Comparison of ENCODE assay signal across 31 cellular contexts in the genomic region with DNA sequence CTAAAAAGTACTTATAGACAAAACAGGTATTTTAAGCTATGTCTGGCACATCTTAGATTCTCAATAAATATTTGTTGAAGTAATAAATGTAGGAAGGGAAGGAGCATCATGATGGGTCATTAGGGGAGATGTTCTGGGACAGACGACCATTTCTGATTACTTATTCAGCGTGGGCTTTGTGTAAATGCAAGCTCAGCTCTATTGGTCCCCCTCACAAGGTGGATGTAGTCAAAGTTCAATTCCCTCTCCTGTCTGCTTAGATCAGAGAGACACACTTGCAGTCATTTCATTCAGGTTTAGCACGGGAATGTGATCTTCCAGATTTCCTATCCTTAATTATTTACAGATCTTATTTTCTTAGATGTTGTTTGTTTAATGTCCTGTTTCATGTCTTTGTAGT. TPM values are rescaled to one million over a fixed set of nuclear protein-coding genes. Genes with fewer than 3 reads are reported as not detected.
"Had no signal": no experiment of that assay in that cellular context is flagged by ENCODE, and none has a peak within 500 bp of the region (broad histone marks: within the 10 kb centered on the region; RNA-seq: fewer than 3 reads in every experiment).

No MANE protein-coding gene starts in this region.

- H3K27me3 ChIP-seq: neural progenitor cell, ovary, testis, vagina had no signal

- H3K4me2 ChIP-seq: neural progenitor cell, smooth muscle cell had no signal

- H3K27ac ChIP-seq: neural progenitor cell, ovary, parathyroid adenoma, psoas muscle, skin epidermis, spleen, suprapubic skin, testis, tibial artery, transverse colon, upper lobe of right lung, vagina had no signal

- H3K36me3 ChIP-seq: neural progenitor cell, ovary, spleen, suprapubic skin, tibial artery, transverse colon, upper lobe of right lung, vagina had no signal

- H3K4me1 ChIP-seq: parathyroid adenoma, psoas muscle, spleen, suprapubic skin, testis, tibial artery, transverse colon, upper lobe of right lung, vagina had no signal

- H3K9me3 ChIP-seq: ovary, psoas muscle, spleen, suprapubic skin, testis, tibial artery, transverse colon, upper lobe of right lung, vagina had no signal

- H3K79me2 ChIP-seq: parathyroid adenoma had no signal

- DNase-seq: naive thymus-derived CD8-positive, alpha-beta T cell; nephron progenitor cell; occipital lobe; ovary; posterior cingulate gyrus; psoas muscle; right cardiac atrium; spleen; stimulated activated CD4-positive, alpha-beta T cell treated with anti-CD3 and anti-CD28 coated beads, Interleukin-12 subunit alpha, Interleukin-12 subunit beta, amount 100 ng/mL, for 4 hours; stimulated activated CD4-positive, alpha-beta T cell treated with anti-CD3 and anti-CD28 coated beads, Interleukin-1b, Interleukin-23, amount 100 ng/mL, for 48 hours; stimulated activated CD4-positive, alpha-beta T cell treated with anti-CD3 and anti-CD28 coated beads, Interleukin-4, amount 100 ng/mL, for 1 hour; stimulated activated CD4-positive, alpha-beta T cell treated with anti-CD3 and anti-CD28 coated beads, Interleukin-4, amount 100 ng/mL, for 4 hours; stimulated activated CD8-positive, alpha-beta memory T cell treated with anti-CD3 and anti-CD28 coated beads, Interleukin-4, amount 100 ng/mL, for 48 hours; stimulated activated naive CD4-positive, alpha-beta T cell; stimulated activated naive CD8-positive, alpha-beta T cell treated with anti-CD3 and anti-CD28 coated beads, Interleukin-15, amount 100 ng/mL, for 72 hours; stimulated activated naive CD8-positive, alpha-beta T cell treated with anti-CD3 and anti-CD28 coated beads, Interleukin-15, Interleukin-2, amounts not matched to agents 100 U/mL and 50 U/mL, for 24 hours; substantia nigra; testis; tibial artery; transverse colon; upper lobe of right lung had no signal

- H3K9ac ChIP-seq: neural progenitor cell, parathyroid adenoma had no signal

- H3K4me3 ChIP-seq: neural progenitor cell, ovary, psoas muscle, skin epidermis, smooth muscle cell, spleen, suprapubic skin, testis, tibial artery, transverse colon, upper lobe of right lung, vagina had no signal

- H2AFZ ChIP-seq: neural progenitor cell, parathyroid adenoma had no signal

- ATAC-seq: naive thymus-derived CD8-positive, alpha-beta T cell; natural killer cell treated with Interleukin-12 subunit alpha and Interleukin-12 subunit beta and Interleukin-15 and Interleukin-18, amount 100 ng/mL, for 72 hours; psoas muscle; right cardiac atrium; sciatic nerve; stimulated activated memory B cell treated with anti-CD40 and anti-IgM and Interleukin-4, amounts not matched to agents 10 μg/mL and 1 μg/mL and 100 μg/mL, for 72 hours; stimulated activated naive CD8-positive, alpha-beta T cell treated with anti-CD3 and anti-CD28 coated beads, Interleukin-15, amount 100 ng/mL, for 72 hours; stimulated activated naive CD8-positive, alpha-beta T cell treated with anti-CD3 and anti-CD28 coated beads, Interleukin-15, Interleukin-2, amounts not matched to agents 100 U/mL and 50 U/mL, for 24 hours; upper lobe of right lung had no signal

RNA-seq across cellular contexts. Expression of a gene that starts 7.5 kb away (rescaled TPM):
- total RNA-seq: naive thymus-derived CD8-positive, alpha-beta T cell; renal cortical epithelial cell; suprapubic skin; upper lobe of right lung had no signal
- polyA plus RNA-seq: naive thymus-derived CD8-positive, alpha-beta T cell had no signal
